ENCODE assay signal across 10 cellular contexts in the genomic region with DNA sequence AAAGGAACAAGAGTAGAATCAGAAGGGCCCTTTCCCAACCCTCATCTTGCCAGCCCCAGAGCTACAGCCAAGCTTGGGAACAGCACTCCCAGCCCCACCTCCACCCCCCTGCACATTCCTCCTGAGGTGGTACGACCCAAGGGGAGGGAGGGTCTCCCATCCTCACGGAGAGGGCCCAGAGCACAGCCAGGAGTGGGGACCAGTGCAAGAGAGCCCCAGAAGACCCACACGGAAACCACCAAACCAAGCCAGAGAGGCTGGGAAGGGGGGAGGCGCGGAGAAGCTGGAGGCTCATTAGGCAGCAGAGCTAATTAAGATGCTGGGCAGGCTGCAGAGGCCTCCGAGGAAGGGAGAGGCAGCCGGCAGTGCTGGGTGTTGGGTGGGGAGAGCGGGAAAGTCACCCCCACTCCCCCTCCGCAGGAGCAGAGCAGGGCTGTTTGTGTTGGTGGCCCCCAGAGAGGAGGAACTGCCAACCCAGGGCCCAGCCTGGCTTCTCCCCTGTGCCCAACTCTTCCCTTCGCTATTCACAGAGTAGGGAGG. TPM values are rescaled to one million over a fixed set of nuclear protein-coding genes. Genes with fewer than 3 reads are reported as not detected.
DNase-seq lines count a peak whose midpoint lies in the region; ATAC-seq and TF ChIP-seq lines count a peak whose summit lies in the region.
"Had no signal": no experiment of that assay in that cellular context is flagged by ENCODE, and none has a peak within 500 bp of the region (broad histone marks: within the 10 kb centered on the region; RNA-seq: fewer than 3 reads in every experiment).

No MANE protein-coding gene starts in this region.

- peak; percentile 35 for DNase-seq in GM03348 (ENCODE audit: low spot score)
- no peak for DNase-seq in T-helper 17 cell
- DNase-seq in hypothalamus (lab: John Stamatoyannopoulos, UW) = peak in 33 of 51 donors; percentile 19 to 74 (median 49)
- no peak for DNase-seq in NCI-H1105 (lab: John Stamatoyannopoulos, UW)
- no peak for DNase-seq in HEK293T (ENCODE audit: extremely low spot score)
- DNase-seq: NCI-H748 treated with DMSO at 0.1 percent for 48 hours, spleen had no signal

- H3K9ac ChIP-seq in skeletal muscle satellite cell (ENCODE audit: low read depth, low read length) = peak overlapping the region; percentile 50

- H3K27me3 Mint-ChIP-seq in T-helper 17 cell = no peaks in the 10 kb centered on the region

- no peaks in the 10 kb centered on the region for H3K27me3 ChIP-seq in skeletal muscle satellite cell (ENCODE audit: control insufficient read depth, insufficient read depth, low read length)

- H3K27ac Mint-ChIP-seq in T-helper 17 cell = peak overlapping the region; percentile 89

- H3K4me3 ChIP-seq in skeletal muscle satellite cell (ENCODE audit: low read length) = peak overlapping the region; percentile 88

- ATAC-seq in T-helper 17 cell (no peak), HG03469 (IDR thresholded peaks at IDR 0.05; ENCODE audit: unreplicated experiment) (no peak), HG03159 (IDR thresholded peaks at IDR 0.05; ENCODE audit: unreplicated experiment) (no peak)

- H3K9me3 ChIP-seq in T-helper 17 cell (ENCODE audit: control insufficient read depth, low read length, poor library complexity, severe bottlenecking) = no peaks in the 10 kb centered on the region
- no peaks in the 10 kb centered on the region for H3K9me3 ChIP-seq in skeletal muscle satellite cell (replicated peaks; ENCODE audit: low read length)
- H3K9me3 ChIP-seq: spleen had no signal

- POLR2A ChIA-PET in HEK293T (lab: Yijun Ruan, JAX) = interaction anchor here (1.0 to 2.1 kb wide), 3 partner anchors 9 to 55 kb away, joined by 3 to 11 read pairs (median 4); no protein-coding TSS in a partner anchor

- CTCF ChIA-PET in HEK293T (lab: Yijun Ruan, JAX) = interaction anchor here (0.6 to 2.7 kb wide), 14 partner anchors 9 to 49 kb away, joined by 3 to 13 read pairs (median 4); a partner anchor contains a TSS

- H3K4me1 Mint-ChIP-seq in T-helper 17 cell = peaks cover 35% of the 10 kb centered on the region

- peaks cover 34% of the 10 kb centered on the region for H3K4me1 ChIP-seq in skeletal muscle satellite cell (ENCODE audit: control insufficient read depth, insufficient read depth, low read length)

- peak overlapping the region; percentile 98 for H3K4me3 Mint-ChIP-seq in T-helper 17 cell

- peaks cover 33% of the 10 kb centered on the region for H3K36me3 ChIP-seq in skeletal muscle satellite cell (ENCODE audit: insufficient read depth, low read length)

- H3K4me2 ChIP-seq in skeletal muscle satellite cell (ENCODE audit: low read length) = peak overlapping the region; percentile 85

- peaks cover 3% of the 10 kb centered on the region for H3K36me3 Mint-ChIP-seq in T-helper 17 cell (ENCODE audit: low read depth)

TF ChIP-seq in HEK293T, 16 proteins besides CTCF, POLR2A, EP300 and RAD21:
- TF ChIP-seq SP1 (IDR thresholded peaks at IDR 0.05) (no peak), ARNT (IDR thresholded peaks at IDR 0.05) (no peak), NFRKB (IDR thresholded peaks at IDR 0.05) (no peak), BHLHE40 (IDR thresholded peaks at IDR 0.05; ENCODE audit: borderline replicate concordance) (no peak), FOXA1 (IDR thresholded peaks at IDR 0.05) (no peak), LEF1 (IDR thresholded peaks at IDR 0.05; ENCODE audit: borderline replicate concordance) (no peak), FOXK2 (IDR thresholded peaks at IDR 0.05) (no peak), SUZ12 (IDR thresholded peaks at IDR 0.05) (no peak), TARDBP (IDR thresholded peaks at IDR 0.05) (no peak), HDGF (IDR thresholded peaks at IDR 0.05; ENCODE audit: borderline replicate concordance) (no peak), CTBP1 (IDR thresholded peaks at IDR 0.05; ENCODE audit: borderline replicate concordance) (no peak), ELF4 (IDR thresholded peaks at IDR 0.05) (no peak)
- TF ChIP-seq, protein P1, sequence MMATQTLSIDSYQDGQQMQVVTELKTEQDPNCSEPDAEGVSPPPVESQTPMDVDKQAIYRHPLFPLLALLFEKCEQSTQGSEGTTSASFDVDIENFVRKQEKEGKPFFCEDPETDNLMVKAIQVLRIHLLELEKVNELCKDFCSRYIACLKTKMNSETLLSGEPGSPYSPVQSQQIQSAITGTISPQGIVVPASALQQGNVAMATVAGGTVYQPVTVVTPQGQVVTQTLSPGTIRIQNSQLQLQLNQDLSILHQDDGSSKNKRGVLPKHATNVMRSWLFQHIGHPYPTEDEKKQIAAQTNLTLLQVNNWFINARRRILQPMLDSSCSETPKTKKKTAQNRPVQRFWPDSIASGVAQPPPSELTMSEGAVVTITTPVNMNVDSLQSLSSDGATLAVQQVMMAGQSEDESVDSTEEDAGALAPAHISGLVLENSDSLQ (IDR thresholded peaks at IDR 0.05) = no peak

RNA-seq across cellular contexts. Expression of a gene that starts 2.4 kb away (rescaled TPM):
- total RNA-seq in T-helper 17 cell = 10 to 100 TPM; 21.4 to 21.9 TPM
- total RNA-seq in skeletal muscle satellite cell (2012; rRNA removed) = 4.6 and 5.9 TPM in 2 replicates

RNA-seq across cellular contexts. Expression of a gene that starts 5.0 kb away (rescaled TPM):
- 1,000 to 10,000 TPM; 3,035 to 3,199 TPM for total RNA-seq in T-helper 17 cell
- 2,094 and 2,393 TPM in 2 replicates for total RNA-seq in skeletal muscle satellite cell (2012; rRNA removed)

RNA-seq across cellular contexts. Expression of a gene that starts 29.1 kb away (rescaled TPM):
- total RNA-seq in T-helper 17 cell = not detected
- not detected in 2 replicates for total RNA-seq in skeletal muscle satellite cell (2012; rRNA removed)
- total RNA-seq: spleen had no signal

RNA-seq across cellular contexts. Expression of a gene that starts 30.7 kb away (rescaled TPM):
- total RNA-seq in T-helper 17 cell = not detected
- under 0.01 TPM in 2 replicates for total RNA-seq in skeletal muscle satellite cell (2012; rRNA removed)

RNA-seq across cellular contexts. Expression of a gene that starts 43.6 kb away (rescaled TPM):
- total RNA-seq in T-helper 17 cell = 10 to 100 TPM in 1 of 2 donors, 1 to 10 TPM in 1; 7.5 to 11.7 TPM
- 0.22 and 0.25 TPM in 2 replicates for total RNA-seq in skeletal muscle satellite cell (2012; rRNA removed)

Comparison
In these comparisons a context has a peak if more than half of its experiments do, and no peak if none do; other contexts are left out.
1. DNase-seq: peak in GM03348 (single experiment) and hypothalamus (33 of 51); none in T-helper 17 cell (0 of 3), NCI-H1105 (single experiment) and HEK293T (single experiment).